24 cellular contexts compared by ENCODE assay signal in the genomic region with DNA sequence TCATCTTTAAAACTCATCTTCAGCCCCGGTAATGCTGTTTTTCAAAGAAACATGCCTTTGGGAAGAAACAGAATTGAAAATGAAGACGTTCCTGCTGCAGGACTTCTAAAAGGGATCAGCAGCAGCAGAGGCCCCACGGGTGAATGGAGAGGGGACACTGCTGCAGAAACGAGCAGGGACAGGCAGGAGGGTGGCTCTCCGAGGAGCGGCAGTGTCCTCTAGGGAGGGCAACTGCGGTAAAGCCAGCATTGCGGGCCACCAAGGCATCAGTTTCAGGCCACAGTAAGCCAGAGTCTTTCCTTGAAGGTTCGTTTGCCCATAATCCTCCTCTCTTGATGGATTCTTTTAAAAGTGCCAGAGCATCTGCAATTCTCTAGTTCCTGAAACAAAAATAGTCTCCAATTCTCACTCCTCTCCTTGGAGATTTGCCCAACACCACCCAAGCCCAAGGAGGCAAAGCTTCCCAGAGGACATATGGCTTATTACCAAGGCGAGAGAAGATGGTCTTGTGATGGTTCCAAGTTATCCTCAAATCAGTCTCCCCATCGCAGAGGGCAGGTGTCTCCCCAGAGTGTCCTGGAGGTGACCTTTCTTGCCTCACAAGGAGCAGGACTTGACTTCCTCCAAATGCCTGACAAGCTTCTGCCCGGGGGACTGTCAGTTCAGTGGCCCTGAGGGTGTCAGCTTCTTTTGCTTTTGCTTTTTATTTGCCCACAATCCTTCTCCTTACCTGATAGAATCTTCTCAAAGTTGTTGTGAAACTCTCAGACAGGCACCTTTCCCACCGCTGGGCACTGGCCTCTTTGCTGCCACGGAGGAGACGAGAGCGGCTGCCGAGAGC.
"Had no signal": no experiment of that assay in that cellular context is flagged by ENCODE, and none has a peak within 500 bp of the region (broad histone marks: within the 10 kb centered on the region; RNA-seq: fewer than 3 reads in every experiment).

No MANE protein-coding gene starts in this region.

- H3K27ac ChIP-seq: breast epithelium, coronary artery, epithelial cell of prostate, heart left ventricle, neutrophil, pancreas, psoas muscle, tibial artery, WERI-Rb-1 had no signal

- H3K4me3 Mint-ChIP-seq: activated CD4-positive, alpha-beta T cell treated with anti-CD3 and anti-CD28 coated beads, Interleukin-2, amount 10 ng/mL, durations not matched to agents 7 days and 5 days; activated naive CD8-positive, alpha-beta T cell treated with anti-CD3 and anti-CD28 coated beads for 36 hours; activated T-cell treated with anti-CD3 and anti-CD28 coated beads, Interleukin-2, amount 50 U/mL, for 4 hours; central memory CD8-positive, alpha-beta T cell; mesothelial cell of epicardium; natural killer cell treated with Interleukin-12 subunit alpha and Interleukin-12 subunit beta and Interleukin-15 and Interleukin-18, amount 100 ng/mL, for 72 hours; T-helper 2 cell treated with Interferon-gamma antibody and Interleukin-4, amounts not matched to agents 5 μg/mL and 100 μg/mL, for 36 hours had no signal

- H3K36me3 Mint-ChIP-seq: activated naive CD8-positive, alpha-beta T cell treated with anti-CD3 and anti-CD28 coated beads for 36 hours; mesothelial cell of epicardium; natural killer cell treated with Interleukin-12 subunit alpha and Interleukin-12 subunit beta and Interleukin-15 and Interleukin-18, amount 100 ng/mL, for 72 hours had no signal

- H3K9me3 Mint-ChIP-seq: activated CD4-positive, alpha-beta T cell treated with anti-CD3 and anti-CD28 coated beads, Interleukin-2, amount 10 ng/mL, durations not matched to agents 7 days and 5 days; activated T-cell treated with anti-CD3 and anti-CD28 coated beads, Interleukin-2, amount 50 U/mL, for 4 hours; central memory CD8-positive, alpha-beta T cell; natural killer cell treated with Interleukin-12 subunit alpha and Interleukin-12 subunit beta and Interleukin-15 and Interleukin-18, amount 100 ng/mL, for 72 hours; T-helper 2 cell treated with Interferon-gamma antibody and Interleukin-4, amounts not matched to agents 5 μg/mL and 100 μg/mL, for 36 hours had no signal

- H3K9me3 ChIP-seq: neutrophil, pancreas, psoas muscle, tibial artery had no signal

- H3K4me3 ChIP-seq: breast epithelium, coronary artery, heart left ventricle, pancreas, psoas muscle, tibial artery had no signal

- ATAC-seq: activated T-cell treated with anti-CD3 and anti-CD28 coated beads, Interleukin-2, amount 50 U/mL, for 4 hours; heart left ventricle; left lobe of liver; natural killer cell treated with Interleukin-12 subunit alpha and Interleukin-12 subunit beta and Interleukin-15 and Interleukin-18, amount 100 ng/mL, for 72 hours; pancreas; psoas muscle; stimulated activated naive CD8-positive, alpha-beta T cell treated with anti-CD3 and anti-CD28 coated beads, Interleukin-15, Interleukin-2, amounts not matched to agents 100 U/mL and 50 U/mL, for 24 hours had no signal

- H3K4me1 Mint-ChIP-seq: activated CD4-positive, alpha-beta T cell treated with anti-CD3 and anti-CD28 coated beads, Interleukin-2, amount 10 ng/mL, durations not matched to agents 7 days and 5 days; activated naive CD8-positive, alpha-beta T cell treated with anti-CD3 and anti-CD28 coated beads for 36 hours; central memory CD8-positive, alpha-beta T cell had no signal

- DNase-seq: activated CD4-positive, alpha-beta T cell treated with anti-CD3 and anti-CD28 coated beads, Interleukin-2, amount 10 ng/mL, durations not matched to agents 7 days and 5 days; activated CD4-positive, CD25-positive, alpha-beta regulatory T cell treated with anti-CD3 and anti-CD28 coated beads, Interleukin-2, amount 50 U/mL, for 72 hours; activated CD8-positive, alpha-beta memory T cell treated with anti-CD3 and anti-CD28 coated beads, Interleukin-2, amount 50 U/mL, for 4 hours; activated naive CD4-positive, alpha-beta T cell treated with Interleukin-2 at 50 U/mL for 16 hours; activated naive CD8-positive, alpha-beta T cell treated with anti-CD3 and anti-CD28 coated beads for 36 hours; activated T-cell treated with anti-CD3 and anti-CD28 coated beads, Interleukin-2, amount 50 U/mL, for 4 hours; heart left ventricle; pancreas; psoas muscle; stimulated activated CD4-positive, alpha-beta T cell treated with anti-CD3 and anti-CD28 coated beads, Interleukin-12 subunit alpha, Interleukin-12 subunit beta, amount 100 ng/mL, for 4 hours; stimulated activated CD4-positive, alpha-beta T cell treated with anti-CD3 and anti-CD28 coated beads, Interleukin-4, amount 100 ng/mL, for 4 hours; stimulated activated naive CD8-positive, alpha-beta T cell treated with anti-CD3 and anti-CD28 coated beads, Interleukin-15, Interleukin-2, amounts not matched to agents 100 U/mL and 50 U/mL, for 24 hours; substantia nigra; tibial artery; WERI-Rb-1 had no signal

- H3K4me1 ChIP-seq: breast epithelium, heart left ventricle, pancreas, psoas muscle, tibial artery had no signal

- H3K27me3 ChIP-seq: neutrophil, pancreas, tibial artery had no signal

- H3K36me3 ChIP-seq: breast epithelium, heart left ventricle, neutrophil, pancreas, tibial artery, WERI-Rb-1 had no signal

- H3K27ac Mint-ChIP-seq: activated CD4-positive, alpha-beta T cell treated with anti-CD3 and anti-CD28 coated beads, Interleukin-2, amount 10 ng/mL, durations not matched to agents 7 days and 5 days; activated naive CD8-positive, alpha-beta T cell treated with anti-CD3 and anti-CD28 coated beads for 36 hours; mesothelial cell of epicardium; natural killer cell treated with Interleukin-12 subunit alpha and Interleukin-12 subunit beta and Interleukin-15 and Interleukin-18, amount 100 ng/mL, for 72 hours; T-helper 2 cell treated with Interferon-gamma antibody and Interleukin-4, amounts not matched to agents 5 μg/mL and 100 μg/mL, for 36 hours had no signal
